In the genomic region with DNA sequence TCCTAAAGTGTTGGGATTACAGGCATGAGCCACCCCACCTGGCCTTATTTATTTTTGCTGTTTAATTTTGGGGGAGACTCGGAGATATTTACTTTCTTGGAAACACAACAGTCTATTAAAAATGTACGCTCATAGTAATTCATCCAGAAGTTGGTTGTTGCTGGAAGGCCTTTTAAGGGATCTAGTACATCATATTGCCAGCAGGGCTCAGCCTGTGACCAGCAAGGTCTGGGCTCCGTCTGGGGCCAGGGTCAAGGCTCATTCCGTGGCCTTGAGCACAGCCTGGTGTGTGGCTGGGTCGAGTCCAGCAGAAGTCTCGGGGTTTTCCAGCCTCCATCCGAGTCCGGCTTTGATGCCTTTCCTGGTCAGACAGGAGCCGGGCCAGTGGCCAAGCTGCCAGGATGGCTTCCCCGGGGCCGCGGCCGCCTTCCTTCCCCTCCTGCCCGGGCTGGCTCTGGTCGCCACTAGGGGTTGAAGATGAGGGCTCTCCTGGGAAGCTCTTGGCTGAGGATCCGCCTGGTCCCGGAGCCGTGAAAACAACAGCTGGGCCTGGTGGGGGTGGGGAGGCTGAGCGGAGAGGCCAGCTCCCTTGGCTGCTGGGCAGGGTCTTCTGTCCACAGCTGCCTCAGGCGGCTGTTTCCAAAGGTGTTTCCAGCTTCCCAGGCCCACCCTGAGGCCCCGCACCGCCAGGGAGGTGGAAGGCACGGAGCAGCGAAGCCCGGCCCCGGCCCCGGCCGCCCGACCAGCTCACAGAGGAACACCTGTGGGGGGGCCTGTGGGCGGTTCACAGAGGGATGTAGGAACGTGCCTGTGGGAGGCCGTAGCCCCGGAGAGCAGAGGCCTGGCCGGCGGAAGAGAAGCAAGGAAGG, we compare ENCODE assay signal across 1 cellular context.
TF ChIP-seq lines count a peak whose summit lies in the region.

No MANE protein-coding gene starts in this region.

TF ChIP-seq in endothelial cell of umbilical vein, 7 proteins besides CTCF, POLR2A, EP300 and RAD21 (continued from another document):
- TF ChIP-seq GATA2 (IDR thresholded peaks at IDR 0.05; ENCODE audit: insufficient read depth, insufficient read length, low read depth, low read length) = no peak
- TF ChIP-seq, protein P1, sequence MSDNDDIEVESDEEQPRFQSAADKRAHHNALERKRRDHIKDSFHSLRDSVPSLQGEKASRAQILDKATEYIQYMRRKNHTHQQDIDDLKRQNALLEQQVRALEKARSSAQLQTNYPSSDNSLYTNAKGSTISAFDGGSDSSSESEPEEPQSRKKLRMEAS (IDR thresholded peaks at IDR 0.05; ENCODE audit: insufficient read depth, insufficient read length) = no peak
- TF ChIP-seq POLR2AphosphoS5 (IDR thresholded peaks at IDR 0.05; ENCODE audit: insufficient read depth, low read depth, low read length) = no peak
- TF ChIP-seq JUN (IDR thresholded peaks at IDR 0.05; ENCODE audit: borderline replicate concordance, insufficient read depth, insufficient read length, low read depth) = no peak
- TF ChIP-seq EZH2 (IDR thresholded peaks at IDR 0.05; ENCODE audit: borderline replicate concordance, low read depth, low read length, severe bottlenecking) = no peak
